Comparison of ENCODE assay signal across 1 cellular context in the genomic region with DNA sequence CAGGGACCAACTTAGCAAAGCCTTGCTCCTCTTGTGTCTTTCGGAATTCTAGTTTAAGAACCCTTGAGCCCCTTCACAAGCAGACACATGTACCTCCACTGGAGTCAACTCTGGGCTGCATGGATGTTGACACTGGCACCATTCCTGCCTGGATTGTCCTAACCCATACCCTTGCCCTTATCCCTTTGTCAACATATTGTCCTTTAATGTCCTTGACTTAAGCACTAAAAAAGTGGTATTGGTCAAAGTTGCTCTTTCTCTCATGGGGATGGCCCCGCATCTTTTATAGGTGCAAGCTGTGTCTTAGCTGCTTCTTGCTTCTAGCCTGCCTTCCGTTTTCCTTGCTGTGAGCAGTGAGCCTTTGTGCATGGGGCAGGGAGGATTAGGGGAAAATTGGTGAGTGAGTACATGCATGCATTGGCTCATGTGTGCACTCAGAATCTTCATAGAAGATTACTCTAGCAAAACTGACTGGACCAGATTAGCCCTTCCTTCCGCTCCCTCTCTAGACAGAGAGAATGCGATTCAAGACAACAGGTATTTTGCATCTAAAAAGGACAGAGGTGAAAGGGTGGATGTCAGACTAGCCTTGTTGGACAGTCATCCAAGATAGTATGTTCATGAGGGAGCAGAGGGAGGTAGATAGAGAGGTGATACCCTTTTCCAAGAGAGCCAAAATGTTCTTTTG.
TF ChIP-seq lines count a peak whose summit lies in the region.

No MANE protein-coding gene starts in this region.

TF ChIP-seq in HepG2, 621 proteins besides CTCF, POLR2A, EP300 and RAD21 (continued from another document):
- TF ChIP-seq, protein P1, sequence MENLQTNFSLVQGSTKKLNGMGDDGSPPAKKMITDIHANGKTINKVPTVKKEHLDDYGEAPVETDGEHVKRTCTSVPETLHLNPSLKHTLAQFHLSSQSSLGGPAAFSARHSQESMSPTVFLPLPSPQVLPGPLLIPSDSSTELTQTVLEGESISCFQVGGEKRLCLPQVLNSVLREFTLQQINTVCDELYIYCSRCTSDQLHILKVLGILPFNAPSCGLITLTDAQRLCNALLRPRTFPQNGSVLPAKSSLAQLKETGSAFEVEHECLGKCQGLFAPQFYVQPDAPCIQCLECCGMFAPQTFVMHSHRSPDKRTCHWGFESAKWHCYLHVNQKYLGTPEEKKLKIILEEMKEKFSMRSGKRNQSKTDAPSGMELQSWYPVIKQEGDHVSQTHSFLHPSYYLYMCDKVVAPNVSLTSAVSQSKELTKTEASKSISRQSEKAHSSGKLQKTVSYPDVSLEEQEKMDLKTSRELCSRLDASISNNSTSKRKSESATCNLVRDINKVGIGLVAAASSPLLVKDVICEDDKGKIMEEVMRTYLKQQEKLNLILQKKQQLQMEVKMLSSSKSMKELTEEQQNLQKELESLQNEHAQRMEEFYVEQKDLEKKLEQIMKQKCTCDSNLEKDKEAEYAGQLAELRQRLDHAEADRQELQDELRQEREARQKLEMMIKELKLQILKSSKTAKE (CRISPR knock-in tag; IDR thresholded peaks at IDR 0.05; ENCODE audit: borderline replicate concordance) = peak; percentile 50; the same call in 1 of the 2 replicates
- TF ChIP-seq ZNF337 (CRISPR knock-in tag; IDR thresholded peaks at IDR 0.05; ENCODE audit: borderline replicate concordance, low read depth) = no peak
- TF ChIP-seq PPARG (CRISPR knock-in tag; conservative IDR thresholded peaks at IDR 0.05) = 0 out of 2 replicates have a peak, but pooled peaks have one; percentile 31
- peak; percentile 40; the same call in 1 of the 2 replicates for TF ChIP-seq HHEX (CRISPR knock-in tag; IDR thresholded peaks at IDR 0.05)
- TF ChIP-seq FOXP4 (CRISPR knock-in tag; IDR thresholded peaks at IDR 0.05) = peak; percentile 63
- peak; percentile 68 for TF ChIP-seq SALL1 (CRISPR knock-in tag; IDR thresholded peaks at IDR 0.05)
- peak; percentile 34; the same call in 1 of the 2 replicates for TF ChIP-seq SOX5 (CRISPR knock-in tag; IDR thresholded peaks at IDR 0.05; ENCODE audit: borderline replicate concordance)
- TF ChIP-seq SMC3 (IDR thresholded peaks at IDR 0.05; ENCODE audit: low read length) = no peak
- TF ChIP-seq POLR2G (IDR thresholded peaks at IDR 0.05; ENCODE audit: low read depth, low read length) = peak; percentile 36; the same call in 1 of the 2 replicates
- TF ChIP-seq ZNF205 (CRISPR knock-in tag; IDR thresholded peaks at IDR 0.05) = peak; percentile 46; the same call in 1 of the 2 replicates
- TF ChIP-seq, protein P2, sequence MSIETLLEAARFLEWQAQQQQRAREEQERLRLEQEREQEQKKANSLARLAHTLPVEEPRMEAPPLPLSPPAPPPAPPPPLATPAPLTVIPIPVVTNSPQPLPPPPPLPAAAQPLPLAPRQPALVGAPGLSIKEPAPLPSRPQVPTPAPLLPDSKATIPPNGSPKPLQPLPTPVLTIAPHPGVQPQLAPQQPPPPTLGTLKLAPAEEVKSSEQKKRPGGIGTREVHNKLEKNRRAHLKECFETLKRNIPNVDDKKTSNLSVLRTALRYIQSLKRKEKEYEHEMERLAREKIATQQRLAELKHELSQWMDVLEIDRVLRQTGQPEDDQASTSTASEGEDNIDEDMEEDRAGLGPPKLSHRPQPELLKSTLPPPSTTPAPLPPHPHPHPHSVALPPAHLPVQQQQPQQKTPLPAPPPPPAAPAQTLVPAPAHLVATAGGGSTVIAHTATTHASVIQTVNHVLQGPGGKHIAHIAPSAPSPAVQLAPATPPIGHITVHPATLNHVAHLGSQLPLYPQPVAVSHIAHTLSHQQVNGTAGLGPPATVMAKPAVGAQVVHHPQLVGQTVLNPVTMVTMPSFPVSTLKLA (IDR thresholded peaks at IDR 0.05) = no peak
- peak; percentile 62; the same call in 1 of the 2 replicates for TF ChIP-seq MED1 (CRISPR knock-in tag; IDR thresholded peaks at IDR 0.05)
